Comparison of ENCODE assay signal across 26 cellular contexts in the genomic region with DNA sequence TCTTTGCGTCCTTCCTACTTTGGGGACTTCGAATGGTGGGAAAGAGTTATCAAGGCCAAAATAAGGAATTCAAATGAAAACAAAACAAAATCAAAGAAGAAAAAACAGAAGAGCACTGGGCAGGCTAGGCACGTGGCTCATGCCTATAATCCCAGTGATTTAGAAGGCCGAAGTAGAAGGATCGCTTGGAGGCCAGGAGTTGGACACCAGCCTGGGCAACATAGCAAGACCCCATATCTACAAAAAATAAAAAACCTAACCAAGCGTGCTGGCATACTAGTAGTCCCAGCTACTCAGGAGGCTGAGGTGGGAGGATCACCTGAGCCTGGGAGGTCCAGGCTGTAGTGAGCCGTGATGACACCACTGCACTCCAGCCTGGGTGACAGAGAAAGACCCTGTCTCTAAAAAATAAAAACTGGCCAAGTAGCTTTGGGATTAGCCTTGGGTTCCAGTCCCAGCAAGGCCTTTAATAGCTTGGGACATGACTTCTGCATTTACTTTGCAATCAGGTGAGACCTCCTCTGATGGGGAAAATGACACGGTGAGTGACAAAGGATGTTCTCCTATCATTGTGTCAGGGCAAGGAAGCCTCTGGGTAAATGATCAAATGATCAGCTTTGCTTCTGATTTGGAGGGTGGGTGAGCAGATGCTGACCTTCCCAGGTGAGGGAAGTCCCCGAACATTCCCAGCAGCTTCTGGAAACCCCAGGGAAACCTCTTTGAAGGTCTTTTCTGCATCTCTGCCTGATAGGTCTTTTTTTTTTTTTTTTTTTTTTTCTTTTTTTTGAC. TPM values are rescaled to one million over a fixed set of nuclear protein-coding genes. Genes with fewer than 3 reads are reported as not detected.
A peak's percentile ranks its signal among the peaks of the same experiment; 100 is the strongest.
DNase-seq lines count a peak whose midpoint lies in the region; ATAC-seq and TF ChIP-seq lines count a peak whose summit lies in the region.
"Had no signal": no experiment of that assay in that cellular context is flagged by ENCODE, and none has a peak within 500 bp of the region (broad histone marks: within the 10 kb centered on the region; RNA-seq: fewer than 3 reads in every experiment).

No MANE protein-coding gene starts in this region.

- peak overlapping the region; percentile 31 to 82 for H3K27ac Mint-ChIP-seq in natural killer cell treated with Interleukin-12 subunit alpha and Interleukin-12 subunit beta and Interleukin-15 and Interleukin-18, amount 100 ng/mL, for 72 hours
- H3K27ac Mint-ChIP-seq in natural killer cell: peak overlapping the region in 1 of 2 donors; percentile 41
- H3K27ac Mint-ChIP-seq: activated naive CD4-positive, alpha-beta T cell treated with anti-CD3 and anti-CD28 coated beads, Interleukin-2, amount 10 ng/mL, durations not matched to agents 7 days and 5 days had no signal

- H3K4me3 ChIP-seq in left lung: no peak overlapping the region
- no peak overlapping the region for H3K4me3 ChIP-seq in ascending aorta
- H3K4me3 ChIP-seq: BLaER1, GM23248, spleen, transverse colon had no signal

- no peaks in the 10 kb centered on the region for H3K27me3 Mint-ChIP-seq in natural killer cell treated with Interleukin-12 subunit alpha and Interleukin-12 subunit beta and Interleukin-15 and Interleukin-18, amount 100 ng/mL, for 72 hours
- H3K27me3 Mint-ChIP-seq in natural killer cell (ENCODE audit: low read depth in 2 of 2): no peaks in the 10 kb centered on the region
- H3K27me3 Mint-ChIP-seq: activated CD4-positive, alpha-beta memory T cell treated with anti-CD3 and anti-CD28 coated beads, Interleukin-2, amount 10 ng/mL, durations not matched to agents 7 days and 5 days; activated naive CD4-positive, alpha-beta T cell treated with anti-CD3 and anti-CD28 coated beads, Interleukin-2, amount 10 ng/mL, durations not matched to agents 7 days and 5 days had no signal

- H3K9me3 ChIP-seq in left lung (no peaks in the 10 kb centered on the region), ascending aorta (no peaks in the 10 kb centered on the region)
- H3K9me3 ChIP-seq: BLaER1, spleen, transverse colon had no signal

- intact Hi-C loops in natural killer cell (cut with micrococcal nuclease) (no loop called here), left lung (cut with DNase I) (no loop called here), ascending aorta (cut with DNase I) (no loop called here)

- peaks cover 31% of the 10 kb centered on the region for H3K36me3 Mint-ChIP-seq in natural killer cell treated with Interleukin-12 subunit alpha and Interleukin-12 subunit beta and Interleukin-15 and Interleukin-18, amount 100 ng/mL, for 72 hours
- no peaks in the 10 kb centered on the region for H3K36me3 Mint-ChIP-seq in natural killer cell

- ATAC-seq in natural killer cell treated with Interleukin-12 subunit alpha and Interleukin-12 subunit beta and Interleukin-15 and Interleukin-18, amount 100 ng/mL, for 72 hours: peak in 1 of 2 donors; percentile 57
- no peak for ATAC-seq in natural killer cell
- no peak for ATAC-seq in left lung
- ATAC-seq: Right ventricle myocardium inferior had no signal

- H3K27me3 ChIP-seq in left lung (no peaks in the 10 kb centered on the region), ascending aorta (no peaks in the 10 kb centered on the region)
- H3K27me3 ChIP-seq: BLaER1, spleen, transverse colon had no signal

- peak; percentile 58 for DNase-seq in natural killer cell treated with Interleukin-12 subunit alpha and Interleukin-12 subunit beta and Interleukin-15 and Interleukin-18, amount 100 ng/mL, for 72 hours (ENCODE audit: low spot score)
- DNase-seq in natural killer cell (no peak), left lung (no peak), GM19240 (ENCODE audit: insufficient read length, low spot score) (no peak), T-helper 1 cell (no peak), ascending aorta (ENCODE audit: low spot score in 2 of 2) (no peak)
- DNase-seq: activated CD4-positive, alpha-beta memory T cell treated with anti-CD3 and anti-CD28 coated beads, Interleukin-2, amount 10 ng/mL, durations not matched to agents 7 days and 5 days; activated CD4-positive, CD25-positive, alpha-beta regulatory T cell; activated naive CD4-positive, alpha-beta T cell treated with anti-CD3 and anti-CD28 coated beads, Interleukin-2, amount 10 ng/mL, durations not matched to agents 7 days and 5 days; amygdala; GM23248; kidney glomerular epithelial cell; mesendoderm; NCI-H1092; NCI-H1930; NCI-H226; NCI-H748 treated with DMSO at 0.1 percent for 48 hours; retina; spleen; stimulated activated CD4-positive, alpha-beta T cell treated with anti-CD3 and anti-CD28 coated beads, Interleukin-4, amount 100 ng/mL, for 1 hour; T1000; transverse colon had no signal

- H3K36me3 ChIP-seq in left lung (peaks cover 0 to 100% of the 10 kb centered on the region in 2 donors), ascending aorta (no peaks in the 10 kb centered on the region)
- H3K36me3 ChIP-seq: transverse colon had no signal

- H3K4me3 Mint-ChIP-seq in natural killer cell treated with Interleukin-12 subunit alpha and Interleukin-12 subunit beta and Interleukin-15 and Interleukin-18, amount 100 ng/mL, for 72 hours: peak overlapping the region; percentile 58
- H3K4me3 Mint-ChIP-seq in natural killer cell: no peak overlapping the region
- H3K4me3 Mint-ChIP-seq: activated CD4-positive, alpha-beta memory T cell treated with anti-CD3 and anti-CD28 coated beads, Interleukin-2, amount 10 ng/mL, durations not matched to agents 7 days and 5 days; activated naive CD4-positive, alpha-beta T cell treated with anti-CD3 and anti-CD28 coated beads, Interleukin-2, amount 10 ng/mL, durations not matched to agents 7 days and 5 days had no signal

- TF ChIP-seq CTCF in natural killer cell (IDR thresholded peaks at IDR 0.05): no peak
- no peak for TF ChIP-seq CTCF in left lung (IDR thresholded peaks at IDR 0.05)
- TF ChIP-seq CTCF in ascending aorta (IDR thresholded peaks at IDR 0.05): no peak

- H3K27ac ChIP-seq in left lung (peak overlapping the region; percentile 59 to 65), ascending aorta (no peak overlapping the region)
- H3K27ac ChIP-seq: BLaER1, GM23248, transverse colon had no signal

- H3K4me1 Mint-ChIP-seq in natural killer cell treated with Interleukin-12 subunit alpha and Interleukin-12 subunit beta and Interleukin-15 and Interleukin-18, amount 100 ng/mL, for 72 hours (ENCODE audit: low read depth in 2 of 2): peaks cover 33 to 40% of the 10 kb centered on the region in 2 donors
- H3K4me1 Mint-ChIP-seq in natural killer cell: peaks cover 24 to 27% of the 10 kb centered on the region in 2 donors

- H3K4me1 ChIP-seq in left lung: peaks cover 10 to 95% of the 10 kb centered on the region in 2 donors
- no peaks in the 10 kb centered on the region for H3K4me1 ChIP-seq in ascending aorta

- H3K9me3 Mint-ChIP-seq in natural killer cell treated with Interleukin-12 subunit alpha and Interleukin-12 subunit beta and Interleukin-15 and Interleukin-18, amount 100 ng/mL, for 72 hours: no peaks in the 10 kb centered on the region
- H3K9me3 Mint-ChIP-seq in natural killer cell: no peaks in the 10 kb centered on the region
- H3K9me3 Mint-ChIP-seq: activated CD4-positive, alpha-beta memory T cell treated with anti-CD3 and anti-CD28 coated beads, Interleukin-2, amount 10 ng/mL, durations not matched to agents 7 days and 5 days; activated naive CD4-positive, alpha-beta T cell treated with anti-CD3 and anti-CD28 coated beads, Interleukin-2, amount 10 ng/mL, durations not matched to agents 7 days and 5 days had no signal

RNA-seq across cellular contexts. Expression of gene ICAM1, which starts 7.1 kb away (rescaled TPM):
- total RNA-seq in natural killer cell treated with Interleukin-12 subunit alpha and Interleukin-12 subunit beta and Interleukin-15 and Interleukin-18, amount 100 ng/mL, for 72 hours: 100 to 1,000 TPM; 106 to 264 TPM
- total RNA-seq in natural killer cell (10 to 100 TPM; 33.1 to 73.7 (median 56.5) TPM), left lung (100 to 1,000 TPM; 149 to 497 TPM), ascending aorta (74.8 TPM)

RNA-seq across cellular contexts. Expression of gene ICAM4, which starts 8.8 kb away (rescaled TPM):
- total RNA-seq in natural killer cell treated with Interleukin-12 subunit alpha and Interleukin-12 subunit beta and Interleukin-15 and Interleukin-18, amount 100 ng/mL, for 72 hours: 1 to 10 TPM; 1.4 to 2.1 TPM
- total RNA-seq in natural killer cell (1 to 10 TPM; 1.3 to 3.6 (median 3.0) TPM), left lung (10 to 100 TPM in 1 of 2 donors, 1 to 10 TPM in 1; 4.5 to 17.9 TPM), ascending aorta (not detected)
- total RNA-seq: LHCN-M2 had no signal

RNA-seq across cellular contexts. Expression of gene ICAM5, which starts 11.8 kb away (rescaled TPM):
- under 1 TPM; 0.78 to 0.83 TPM for total RNA-seq in natural killer cell treated with Interleukin-12 subunit alpha and Interleukin-12 subunit beta and Interleukin-15 and Interleukin-18, amount 100 ng/mL, for 72 hours
- total RNA-seq in natural killer cell: 1 to 10 TPM; 1.1 to 1.6 (median 1.5) TPM
- 10 to 100 TPM; 10.2 to 25.7 TPM for total RNA-seq in left lung
- total RNA-seq in ascending aorta: 2.2 TPM
- total RNA-seq: osteoblast had no signal

RNA-seq across cellular contexts. Expression of gene MRPL4, which starts 26.0 kb away (rescaled TPM):
- total RNA-seq in natural killer cell treated with Interleukin-12 subunit alpha and Interleukin-12 subunit beta and Interleukin-15 and Interleukin-18, amount 100 ng/mL, for 72 hours: 100 to 1,000 TPM in 1 of 2 donors, 10 to 100 TPM in 1; 79.1 to 140 TPM
- total RNA-seq in natural killer cell: 10 to 100 TPM; 34.5 to 41.6 (median 40.2) TPM
- 10 to 100 TPM; 37.2 to 53.1 TPM for total RNA-seq in left lung
- total RNA-seq in ascending aorta: 72.9 TPM

RNA-seq across cellular contexts. Expression of gene ZGLP1, which starts 31.6 kb away (rescaled TPM):
- total RNA-seq in natural killer cell treated with Interleukin-12 subunit alpha and Interleukin-12 subunit beta and Interleukin-15 and Interleukin-18, amount 100 ng/mL, for 72 hours: 1 to 10 TPM; 2.5 to 7.3 TPM
- total RNA-seq in natural killer cell (1 to 10 TPM; 1.4 to 2.2 (median 1.9) TPM), left lung (1 to 10 TPM; 2.8 to 7.8 TPM), ascending aorta (not detected)

Comparison
In these comparisons a context has a peak if more than half of its experiments do, and no peak if none do; other contexts are left out.
1. H3K27ac ChIP-seq: peak in left lung (2 of 2); none in ascending aorta (0 of 2).